In genomic region chr19:31352782-31353651, GRCh38 we compare ENCODE assay signal across 17 cellular contexts. TPM values are rescaled to one million over a fixed set of nuclear protein-coding genes. Genes with fewer than 3 reads are reported as not detected.
DNase-seq lines count a peak whose midpoint lies in the region; ATAC-seq and TF ChIP-seq lines count a peak whose summit lies in the region.
"Had no signal": no experiment of that assay in that cellular context is flagged by ENCODE, and none has a peak within 500 bp of the region (broad histone marks: within the 10 kb centered on the region; RNA-seq: fewer than 3 reads in every experiment).

No MANE protein-coding gene starts in this region.

- 92% methylated on average over 43 of the region's 43 CpGs for WGBS in SK-N-SH (ENCODE audit: low lambda C conversion rate)
- WGBS in aorta, 2 donors: 30 to 32% methylated on average over 43 of the region's 43 CpGs

- DNase-seq in SK-N-SH (peak; percentile 36), RPMI7951 (ENCODE audit: low read depth) (peak; percentile 43), progenitor cell of endocrine pancreas (ENCODE audit: low spot score, unreplicated experiment) (no peak), aorta (no peak), middle frontal gyrus (ENCODE audit: extremely low spot score, low spot score) (no peak), GOT3 (lab: John Stamatoyannopoulos, UW) (no peak)
- DNase-seq: activated T-cell treated with anti-CD3 and anti-CD28 coated beads, Interleukin-2, amount 50 U/mL, for 72 hours; Calu3; foreskin keratinocyte; HFFc6; kidney glomerular epithelial cell; MG63; naive B cell; NCI-H2171 treated with DMSO at 0.1 percent for 48 hours had no signal

- CTCF ChIA-PET in SK-N-SH (lab: Yijun Ruan, JAX): interaction anchor here (2.1 kb wide), 1 partner anchor 12 kb away, joined by 6 read pairs; no protein-coding TSS in a partner anchor

- H3K27ac Mint-ChIP-seq in progenitor cell of endocrine pancreas: peak overlapping the region; percentile 16
- H3K27ac Mint-ChIP-seq: activated T-cell treated with anti-CD3 and anti-CD28 coated beads, Interleukin-2, amount 50 U/mL, for 72 hours; HFFc6 had no signal

- no peaks in the 10 kb centered on the region for H3K27me3 ChIP-seq in SK-N-SH (ENCODE audit: insufficient read depth)
- H3K27me3 ChIP-seq in iPS-15b (ENCODE audit: control insufficient read depth, insufficient read depth, low read length): peaks cover 72% of the 10 kb centered on the region
- H3K27me3 ChIP-seq in aorta (ENCODE audit: control insufficient read depth in 1 of 2, insufficient read depth in 2 of 2, low read length in 1 of 2): no peaks in the 10 kb centered on the region
- H3K27me3 ChIP-seq: MG63 had no signal

- H3K4me3 Mint-ChIP-seq in progenitor cell of endocrine pancreas (ENCODE audit: low read depth): peak overlapping the region; percentile 89

- H3K9me3 Mint-ChIP-seq in progenitor cell of endocrine pancreas (ENCODE audit: low read depth): no peaks in the 10 kb centered on the region
- H3K9me3 Mint-ChIP-seq: activated T-cell treated with anti-CD3 and anti-CD28 coated beads, Interleukin-2, amount 50 U/mL, for 72 hours; HFFc6 had no signal

- peak overlapping the region; percentile 94; the same call in 1 of the 2 replicates for H3K4me2 ChIP-seq in SK-N-SH

- H3K9me2 ChIP-seq in SK-N-SH: no peaks in the 10 kb centered on the region

- ATAC-seq in SK-N-SH treated with all-trans-retinoic acid at 6 μM for 48 hours (no peak), aorta (ENCODE audit: low FRiP score) (no peak)
- ATAC-seq: activated T-cell treated with anti-CD3 and anti-CD28 coated beads, Interleukin-2, amount 50 U/mL, for 72 hours; foreskin keratinocyte had no signal

- peaks cover 35% of the 10 kb centered on the region for H3K4me1 Mint-ChIP-seq in progenitor cell of endocrine pancreas (ENCODE audit: low read depth)

- H3F3A ChIP-seq in SK-N-SH (replicated peaks; ENCODE audit: insufficient read depth): no peaks in the 10 kb centered on the region

- no peaks in the 10 kb centered on the region for H3K36me3 Mint-ChIP-seq in progenitor cell of endocrine pancreas (ENCODE audit: insufficient read depth)

- H3K27ac ChIP-seq in SK-N-SH (ENCODE audit: low read depth in 2 of 2, low read length in 1 of 2) (no peak overlapping the region), aorta (ENCODE audit: low read depth in 1 of 2, low read length in 2 of 2) (no peak overlapping the region)
- H3K27ac ChIP-seq: 22Rv1, foreskin keratinocyte had no signal

- peaks cover 32% of the 10 kb centered on the region for H3K79me2 ChIP-seq in SK-N-SH (ENCODE audit: insufficient read depth)

- H3K9ac ChIP-seq in SK-N-SH (no peak overlapping the region), iPS-15b (ENCODE audit: low read depth, low read length) (no peak overlapping the region)

- H3K4me3 ChIP-seq in SK-N-SH (ENCODE audit: low read depth in 2 of 2, low read length in 1 of 2) (no peak overlapping the region), iPS-15b (ENCODE audit: low read depth, low read length) (peak overlapping the region; percentile 60), aorta (ENCODE audit: low read length in 2 of 2) (no peak overlapping the region)
- H3K4me3 ChIP-seq: MG63 had no signal

- no peak overlapping the region for H2AFZ ChIP-seq in SK-N-SH (ENCODE audit: low read depth)

- intact Hi-C loops in aorta (cut with DNase I): loop anchor here in 1 of 2 donors (10.0 kb wide), 1 partner anchor 1222 kb away; no protein-coding TSS in a partner anchor

- H3K4me1 ChIP-seq in SK-N-SH (ENCODE audit: control insufficient read depth in 1 of 2, insufficient read depth in 2 of 2, low read depth in 1 of 2, low read length in 1 of 2) (peaks cover 8 to 15% of the 10 kb centered on the region in 2 experiments; a peak in 2 of 4 replicates), iPS-15b (ENCODE audit: control insufficient read depth, insufficient read depth, low read length) (peaks cover 24% of the 10 kb centered on the region), aorta (ENCODE audit: control insufficient read depth in 1 of 2, insufficient read depth in 2 of 2, low read length in 2 of 2) (no peaks in the 10 kb centered on the region)

- no peak for TF ChIP-seq CTCF in SK-N-SH (IDR thresholded peaks at IDR 0.05)
- no peak for TF ChIP-seq CTCF in progenitor cell of endocrine pancreas (IDR thresholded peaks at IDR 0.05; ENCODE audit: unreplicated experiment)

- H3K9me3 ChIP-seq in SK-N-SH (no peaks in the 10 kb centered on the region), iPS-15b (ENCODE audit: control insufficient read depth, insufficient read depth, low read length) (no peaks in the 10 kb centered on the region), aorta (ENCODE audit: control insufficient read depth, low read length) (no peaks in the 10 kb centered on the region)
- H3K9me3 ChIP-seq: MG63 had no signal

- peaks cover 8% of the 10 kb centered on the region; the same call in 1 of the 2 replicates for H4K20me1 ChIP-seq in SK-N-SH (ENCODE audit: insufficient read depth)

- POLR2A ChIA-PET in SK-N-SH (lab: Yijun Ruan, JAX): no interaction called here

- TF ChIP-seq EP300 in SK-N-SH (IDR thresholded peaks at IDR 0.05; ENCODE audit: borderline replicate concordance in 1 of 2, low read depth in 1 of 2, low read length in 1 of 2): no peak

- H3K36me3 ChIP-seq in SK-N-SH (replicated peaks in 1 of 2; ENCODE audit: control insufficient read depth in 1 of 2, insufficient read depth in 2 of 2, low read length in 1 of 2) (no peaks in the 10 kb centered on the region), iPS-15b (ENCODE audit: control insufficient read depth, insufficient read depth, low read length) (no peaks in the 10 kb centered on the region), aorta (ENCODE audit: control insufficient read depth in 1 of 2, insufficient read depth in 2 of 2, low read length in 1 of 2) (no peaks in the 10 kb centered on the region)
- H3K36me3 ChIP-seq: MG63 had no signal

- H3K27me3 Mint-ChIP-seq in progenitor cell of endocrine pancreas: peaks cover 66% of the 10 kb centered on the region

- no peak for TF ChIP-seq RAD21 in SK-N-SH (IDR thresholded peaks at IDR 0.05; ENCODE audit: low read length)

TF ChIP-seq in SK-N-SH, 30 proteins besides CTCF, POLR2A, EP300 and RAD21:
- TF ChIP-seq NRF1 (IDR thresholded peaks at IDR 0.05; ENCODE audit: low read depth, low read length): no peak

TF ChIP-seq in SK-N-SH treated with all-trans-retinoic acid at 6 μM for 48 hours, 23 proteins besides CTCF, POLR2A, EP300 and RAD21:
- TF ChIP-seq PPARA (CRISPR knock-in tag; IDR thresholded peaks at IDR 0.05; ENCODE audit: borderline replicate concordance) (no peak), CSRNP3 (CRISPR knock-in tag; IDR thresholded peaks at IDR 0.05) (no peak), ZNF70 (CRISPR knock-in tag; IDR thresholded peaks at IDR 0.05) (no peak), CSDC2 (CRISPR knock-in tag; IDR thresholded peaks at IDR 0.05) (no peak), BACH2 (CRISPR knock-in tag; IDR thresholded peaks at IDR 0.05; ENCODE audit: borderline replicate concordance) (no peak)

RNA-seq across cellular contexts. Expression of gene TSHZ3, which starts 3.8 kb away (rescaled TPM):
- polyA plus RNA-seq in SK-N-SH (2012; rRNA removed): 3.0 and 3.3 TPM in 2 replicates
- polyA plus RNA-seq in SK-N-SH (2012; cell fraction: cytosol; rRNA removed): 2.5 and 2.8 TPM in 2 replicates
- 13.7 and 14.0 TPM in 2 replicates for polyA plus RNA-seq in SK-N-SH (2012; cell fraction: nucleus; rRNA removed)
- 8.5 and 9.9 TPM in 2 replicates for total RNA-seq in RPMI7951 (2014; rRNA removed; shearing (Covaris generic))
- 15.0 and 15.5 TPM in 2 replicates for total RNA-seq in progenitor cell of endocrine pancreas
- total RNA-seq in aorta: 10 to 100 TPM; 16.4 to 20.6 TPM
- 1 to 10 TPM; 3.0 to 5.1 TPM for polyA plus RNA-seq in aorta
- total RNA-seq: Calu3 had no signal

Comparison
In these comparisons a context has a peak if more than half of its experiments do, and no peak if none do; other contexts are left out.
1. DNase-seq: peak in SK-N-SH (single experiment) and RPMI7951 (single experiment); none in progenitor cell of endocrine pancreas (single experiment), aorta (0 of 2), middle frontal gyrus (single experiment) and GOT3 (single experiment).